Comparison of ENCODE assay signal across 10 cellular contexts in the genomic region with DNA sequence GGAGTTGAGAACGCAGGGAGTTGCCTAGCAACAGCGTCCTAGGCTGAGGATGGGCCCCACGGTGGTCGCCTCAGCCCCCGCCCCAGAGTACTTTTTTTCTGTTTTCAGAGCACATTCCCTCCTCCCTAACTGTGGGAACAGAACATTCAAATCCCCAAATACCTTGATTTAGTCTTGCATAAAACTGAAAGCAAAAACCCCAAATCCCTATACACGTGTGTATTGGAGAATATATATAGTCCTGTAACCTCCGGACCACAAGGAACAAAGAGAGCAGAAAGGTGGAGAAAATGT. TPM values are rescaled to one million over a fixed set of nuclear protein-coding genes. Genes with fewer than 3 reads are reported as not detected.
DNase-seq lines count a peak whose midpoint lies in the region; ATAC-seq and TF ChIP-seq lines count a peak whose summit lies in the region.
"Had no signal": no experiment of that assay in that cellular context is flagged by ENCODE, and none has a peak within 500 bp of the region (broad histone marks: within the 10 kb centered on the region; RNA-seq: fewer than 3 reads in every experiment).

No MANE protein-coding gene starts in this region.

- H3K27me3 Mint-ChIP-seq in memory B cell: no peaks in the 10 kb centered on the region

- no peak for TF ChIP-seq POLR2A in heart left ventricle (IDR thresholded peaks at IDR 0.05)

- no peaks in the 10 kb centered on the region for H3K27me3 ChIP-seq in heart left ventricle
- no peaks in the 10 kb centered on the region for H3K27me3 ChIP-seq in upper lobe of right lung
- H3K27me3 ChIP-seq: foreskin keratinocyte had no signal

- H3K4me1 ChIP-seq in heart left ventricle (peaks cover 6 to 47% (median 42%) of the 10 kb centered on the region in 12 donors), upper lobe of right lung (peaks cover 41% of the 10 kb centered on the region)

- in situ Hi-C loops in astrocyte of the cerebellum (cut with HindIII; ENCODE audit: low sequenced_read_pairs): no loop called here

- H3K9me3 Mint-ChIP-seq in memory B cell: no peaks in the 10 kb centered on the region

- H3K27ac ChIP-seq in heart left ventricle (peak overlapping the region; percentile 94 to 100 (median 98)), upper lobe of right lung (peak overlapping the region; percentile 99)

- peak overlapping the region; percentile 90 for H3K27ac Mint-ChIP-seq in memory B cell

- peaks cover 32% of the 10 kb centered on the region for H3K4me1 Mint-ChIP-seq in memory B cell

- intact Hi-C loops in heart left ventricle (cut with DNase I): no loop called here
- intact Hi-C loops in left ventricle myocardium superior (cut with micrococcal nuclease): no loop called here
- intact Hi-C loops in upper lobe of right lung (cut with DNase I): no loop called here
- intact Hi-C loops in posterior vena cava (cut with DNase I): no loop called here

- DNase-seq in heart left ventricle: no peak
- no peak for DNase-seq in left ventricle myocardium superior
- DNase-seq in astrocyte of the cerebellum (ENCODE audit: low read depth): no peak
- no peak for DNase-seq in memory B cell (ENCODE audit: low spot score in 2 of 2)
- no peak for DNase-seq in upper lobe of right lung
- no peak for DNase-seq in posterior vena cava (ENCODE audit: low spot score)
- DNase-seq in stimulated activated CD8-positive, alpha-beta memory T cell treated with anti-CD3 and anti-CD28 coated beads, Interleukin-4, amount 100 ng/mL, for 48 hours: no peak
- no peak for DNase-seq in activated CD4-positive, alpha-beta T cell treated with anti-CD3 and anti-CD28 coated beads for 1 hour

- H3K9me3 ChIP-seq in heart left ventricle (no peaks in the 10 kb centered on the region), upper lobe of right lung (no peaks in the 10 kb centered on the region)

- ATAC-seq in heart left ventricle (no peak), left ventricle myocardium superior (no peak), memory B cell (ENCODE audit: low read depth) (no peak), upper lobe of right lung (no peak)

- TF ChIP-seq CTCF in heart left ventricle (IDR thresholded peaks at IDR 0.05) (no peak), astrocyte of the cerebellum (IDR thresholded peaks at IDR 0.05; ENCODE audit: low read depth, low read length, missing control alignments) (no peak), upper lobe of right lung (IDR thresholded peaks at IDR 0.05) (no peak)

- H3K36me3 ChIP-seq in heart left ventricle (peaks cover 0 to 8% (median 0%) of the 10 kb centered on the region in 9 donors), upper lobe of right lung (no peaks in the 10 kb centered on the region)

- H3K4me3 Mint-ChIP-seq in memory B cell: peak overlapping the region; percentile 79

- peak overlapping the region; percentile 52 to 96 (median 86) for H3K4me3 ChIP-seq in heart left ventricle
- H3K4me3 ChIP-seq in astrocyte of the cerebellum (ENCODE audit: low read depth, low read length): peak overlapping the region; percentile 84
- peak overlapping the region; percentile 85 for H3K4me3 ChIP-seq in upper lobe of right lung

- WGBS in heart left ventricle, 4 donors: 0% methylated on average over 7 of the region's 7 CpGs

- peaks cover 5% of the 10 kb centered on the region for H3K36me3 Mint-ChIP-seq in memory B cell

RNA-seq across cellular contexts. Expression of a gene that starts 0.3 kb away (rescaled TPM):
- total RNA-seq in heart left ventricle (10 to 100 TPM in 7 of 9 donors, 1 to 10 TPM in 2; 9.5 to 17.4 (median 12.5) TPM), left ventricle myocardium superior (19.4 TPM), upper lobe of right lung (28.7 TPM), posterior vena cava (10 to 100 TPM; 18.7 to 20.4 TPM)
- polyA plus RNA-seq in heart left ventricle: 10 to 100 TPM in 1 of 2 donors, 1 to 10 TPM in 1; 5.7 to 11.9 TPM

RNA-seq across cellular contexts. Expression of a gene that starts 28.1 kb away (rescaled TPM):
- total RNA-seq in heart left ventricle (10 to 100 TPM in 2 of 9 donors, 1 to 10 TPM in 7; 3.5 to 38.3 (median 5.7) TPM), left ventricle myocardium superior (6.7 TPM), upper lobe of right lung (36.8 TPM), posterior vena cava (10 to 100 TPM in 1 of 2 donors, 1 to 10 TPM in 1; 9.6 to 11.3 TPM)
- 1 to 10 TPM; 4.7 to 5.5 TPM for polyA plus RNA-seq in heart left ventricle
- total RNA-seq: M059J had no signal
